2 cellular contexts compared by ENCODE assay signal in the genomic region with DNA sequence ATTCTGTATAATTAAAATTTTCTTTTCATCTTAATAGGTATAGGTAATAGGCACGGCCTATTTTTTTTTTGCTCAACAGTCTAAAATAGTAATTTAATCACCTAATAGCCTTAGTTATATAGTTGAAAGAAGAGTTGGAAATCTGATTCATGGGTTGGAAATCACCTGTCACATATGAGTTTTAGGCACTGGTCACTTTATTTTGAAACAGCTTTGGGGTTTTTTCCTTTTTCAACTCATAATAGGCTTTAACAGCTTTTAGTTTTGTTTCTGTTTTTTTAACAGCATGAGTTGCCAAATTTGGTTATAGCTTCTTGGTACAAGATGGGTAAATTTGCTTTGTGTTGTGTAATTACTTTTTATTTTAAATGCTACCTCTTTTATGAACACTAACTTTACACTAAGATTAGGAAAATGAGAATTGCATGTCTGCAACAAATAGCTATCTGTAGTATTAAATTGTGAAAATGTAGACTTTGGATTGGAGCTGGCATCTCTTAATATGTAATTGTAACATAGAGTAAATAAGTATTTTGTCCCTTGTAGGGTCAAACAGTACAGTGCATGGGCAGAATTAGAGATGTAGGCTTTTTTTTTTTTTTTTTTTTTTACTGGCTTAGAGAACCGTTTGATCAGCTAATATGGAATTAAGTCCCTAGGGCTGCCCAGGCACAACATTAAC.
TF ChIP-seq lines count a peak whose summit lies in the region.

No MANE protein-coding gene starts in this region.

TF ChIP-seq in HEK293, 187 proteins besides CTCF, POLR2A, EP300 and RAD21 (continued from another document):
- TF ChIP-seq, protein P1, sequence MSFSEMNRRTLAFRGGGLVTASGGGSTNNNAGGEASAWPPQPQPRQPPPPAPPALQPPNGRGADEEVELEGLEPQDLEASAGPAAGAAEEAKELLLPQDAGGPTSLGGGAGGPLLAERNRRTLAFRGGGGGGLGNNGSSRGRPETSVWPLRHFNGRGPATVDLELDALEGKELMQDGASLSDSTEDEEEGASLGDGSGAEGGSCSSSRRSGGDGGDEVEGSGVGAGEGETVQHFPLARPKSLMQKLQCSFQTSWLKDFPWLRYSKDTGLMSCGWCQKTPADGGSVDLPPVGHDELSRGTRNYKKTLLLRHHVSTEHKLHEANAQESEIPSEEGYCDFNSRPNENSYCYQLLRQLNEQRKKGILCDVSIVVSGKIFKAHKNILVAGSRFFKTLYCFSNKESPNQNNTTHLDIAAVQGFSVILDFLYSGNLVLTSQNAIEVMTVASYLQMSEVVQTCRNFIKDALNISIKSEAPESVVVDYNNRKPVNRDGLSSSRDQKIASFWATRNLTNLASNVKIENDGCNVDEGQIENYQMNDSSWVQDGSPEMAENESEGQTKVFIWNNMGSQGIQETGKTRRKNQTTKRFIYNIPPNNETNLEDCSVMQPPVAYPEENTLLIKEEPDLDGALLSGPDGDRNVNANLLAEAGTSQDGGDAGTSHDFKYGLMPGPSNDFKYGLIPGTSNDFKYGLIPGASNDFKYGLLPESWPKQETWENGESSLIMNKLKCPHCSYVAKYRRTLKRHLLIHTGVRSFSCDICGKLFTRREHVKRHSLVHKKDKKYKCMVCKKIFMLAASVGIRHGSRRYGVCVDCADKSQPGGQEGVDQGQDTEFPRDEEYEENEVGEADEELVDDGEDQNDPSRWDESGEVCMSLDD (tag by site-specific recombination; IDR thresholded peaks at IDR 0.05) = no peak
- TF ChIP-seq BCL11B (tag by site-specific recombination; IDR thresholded peaks at IDR 0.05; ENCODE audit: low read depth) = no peak
- TF ChIP-seq ZNF600 (tag by site-specific recombination; IDR thresholded peaks at IDR 0.05) = no peak

TF ChIP-seq in GM12878, 131 proteins besides CTCF, POLR2A, EP300 and RAD21 (continued from another document and continues in another):
- TF ChIP-seq, protein P2, sequence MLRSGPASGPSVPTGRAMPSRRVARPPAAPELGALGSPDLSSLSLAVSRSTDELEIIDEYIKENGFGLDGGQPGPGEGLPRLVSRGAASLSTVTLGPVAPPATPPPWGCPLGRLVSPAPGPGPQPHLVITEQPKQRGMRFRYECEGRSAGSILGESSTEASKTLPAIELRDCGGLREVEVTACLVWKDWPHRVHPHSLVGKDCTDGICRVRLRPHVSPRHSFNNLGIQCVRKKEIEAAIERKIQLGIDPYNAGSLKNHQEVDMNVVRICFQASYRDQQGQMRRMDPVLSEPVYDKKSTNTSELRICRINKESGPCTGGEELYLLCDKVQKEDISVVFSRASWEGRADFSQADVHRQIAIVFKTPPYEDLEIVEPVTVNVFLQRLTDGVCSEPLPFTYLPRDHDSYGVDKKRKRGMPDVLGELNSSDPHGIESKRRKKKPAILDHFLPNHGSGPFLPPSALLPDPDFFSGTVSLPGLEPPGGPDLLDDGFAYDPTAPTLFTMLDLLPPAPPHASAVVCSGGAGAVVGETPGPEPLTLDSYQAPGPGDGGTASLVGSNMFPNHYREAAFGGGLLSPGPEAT (IDR thresholded peaks at IDR 0.05; ENCODE audit: low read depth) = peak; percentile 72; the same call in 1 of the 2 replicates
- TF ChIP-seq MYC (IDR thresholded peaks at IDR 0.05; ENCODE audit: insufficient read depth, insufficient read length, insufficient replicate concordance, low read length, severe bottlenecking) = no peak
- TF ChIP-seq, protein P3, sequence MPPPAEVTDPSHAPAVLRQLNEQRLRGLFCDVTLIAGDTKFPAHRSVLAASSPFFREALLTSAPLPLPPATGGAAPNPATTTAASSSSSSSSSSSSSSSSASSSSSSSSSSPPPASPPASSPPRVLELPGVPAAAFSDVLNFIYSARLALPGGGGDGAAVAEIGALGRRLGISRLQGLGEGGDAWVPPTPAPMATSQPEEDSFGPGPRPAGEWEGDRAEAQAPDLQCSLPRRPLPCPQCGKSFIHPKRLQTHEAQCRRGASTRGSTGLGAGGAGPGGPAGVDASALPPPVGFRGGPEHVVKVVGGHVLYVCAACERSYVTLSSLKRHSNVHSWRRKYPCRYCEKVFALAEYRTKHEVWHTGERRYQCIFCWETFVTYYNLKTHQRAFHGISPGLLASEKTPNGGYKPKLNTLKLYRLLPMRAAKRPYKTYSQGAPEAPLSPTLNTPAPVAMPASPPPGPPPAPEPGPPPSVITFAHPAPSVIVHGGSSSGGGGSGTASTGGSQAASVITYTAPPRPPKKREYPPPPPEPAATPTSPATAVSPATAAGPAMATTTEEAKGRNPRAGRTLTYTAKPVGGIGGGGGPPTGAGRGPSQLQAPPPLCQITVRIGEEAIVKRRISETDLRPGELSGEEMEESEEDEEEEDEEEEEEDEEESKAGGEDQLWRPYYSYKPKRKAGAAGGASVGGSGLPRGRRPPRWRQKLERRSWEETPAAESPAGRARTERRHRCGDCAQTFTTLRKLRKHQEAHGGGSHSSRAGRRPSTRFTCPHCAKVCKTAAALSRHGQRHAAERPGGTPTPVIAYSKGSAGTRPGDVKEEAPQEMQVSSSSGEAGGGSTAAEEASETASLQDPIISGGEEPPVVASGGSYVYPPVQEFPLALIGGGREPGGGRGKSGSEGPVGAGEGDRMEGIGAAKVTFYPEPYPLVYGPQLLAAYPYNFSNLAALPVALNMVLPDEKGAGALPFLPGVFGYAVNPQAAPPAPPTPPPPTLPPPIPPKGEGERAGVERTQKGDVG (CRISPR knock-in tag; IDR thresholded peaks at IDR 0.05) = no peak
- TF ChIP-seq, protein P4, sequence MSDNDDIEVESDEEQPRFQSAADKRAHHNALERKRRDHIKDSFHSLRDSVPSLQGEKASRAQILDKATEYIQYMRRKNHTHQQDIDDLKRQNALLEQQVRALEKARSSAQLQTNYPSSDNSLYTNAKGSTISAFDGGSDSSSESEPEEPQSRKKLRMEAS (IDR thresholded peaks at IDR 0.05; ENCODE audit: low read depth, low read length) = no peak
- TF ChIP-seq, protein P5, sequence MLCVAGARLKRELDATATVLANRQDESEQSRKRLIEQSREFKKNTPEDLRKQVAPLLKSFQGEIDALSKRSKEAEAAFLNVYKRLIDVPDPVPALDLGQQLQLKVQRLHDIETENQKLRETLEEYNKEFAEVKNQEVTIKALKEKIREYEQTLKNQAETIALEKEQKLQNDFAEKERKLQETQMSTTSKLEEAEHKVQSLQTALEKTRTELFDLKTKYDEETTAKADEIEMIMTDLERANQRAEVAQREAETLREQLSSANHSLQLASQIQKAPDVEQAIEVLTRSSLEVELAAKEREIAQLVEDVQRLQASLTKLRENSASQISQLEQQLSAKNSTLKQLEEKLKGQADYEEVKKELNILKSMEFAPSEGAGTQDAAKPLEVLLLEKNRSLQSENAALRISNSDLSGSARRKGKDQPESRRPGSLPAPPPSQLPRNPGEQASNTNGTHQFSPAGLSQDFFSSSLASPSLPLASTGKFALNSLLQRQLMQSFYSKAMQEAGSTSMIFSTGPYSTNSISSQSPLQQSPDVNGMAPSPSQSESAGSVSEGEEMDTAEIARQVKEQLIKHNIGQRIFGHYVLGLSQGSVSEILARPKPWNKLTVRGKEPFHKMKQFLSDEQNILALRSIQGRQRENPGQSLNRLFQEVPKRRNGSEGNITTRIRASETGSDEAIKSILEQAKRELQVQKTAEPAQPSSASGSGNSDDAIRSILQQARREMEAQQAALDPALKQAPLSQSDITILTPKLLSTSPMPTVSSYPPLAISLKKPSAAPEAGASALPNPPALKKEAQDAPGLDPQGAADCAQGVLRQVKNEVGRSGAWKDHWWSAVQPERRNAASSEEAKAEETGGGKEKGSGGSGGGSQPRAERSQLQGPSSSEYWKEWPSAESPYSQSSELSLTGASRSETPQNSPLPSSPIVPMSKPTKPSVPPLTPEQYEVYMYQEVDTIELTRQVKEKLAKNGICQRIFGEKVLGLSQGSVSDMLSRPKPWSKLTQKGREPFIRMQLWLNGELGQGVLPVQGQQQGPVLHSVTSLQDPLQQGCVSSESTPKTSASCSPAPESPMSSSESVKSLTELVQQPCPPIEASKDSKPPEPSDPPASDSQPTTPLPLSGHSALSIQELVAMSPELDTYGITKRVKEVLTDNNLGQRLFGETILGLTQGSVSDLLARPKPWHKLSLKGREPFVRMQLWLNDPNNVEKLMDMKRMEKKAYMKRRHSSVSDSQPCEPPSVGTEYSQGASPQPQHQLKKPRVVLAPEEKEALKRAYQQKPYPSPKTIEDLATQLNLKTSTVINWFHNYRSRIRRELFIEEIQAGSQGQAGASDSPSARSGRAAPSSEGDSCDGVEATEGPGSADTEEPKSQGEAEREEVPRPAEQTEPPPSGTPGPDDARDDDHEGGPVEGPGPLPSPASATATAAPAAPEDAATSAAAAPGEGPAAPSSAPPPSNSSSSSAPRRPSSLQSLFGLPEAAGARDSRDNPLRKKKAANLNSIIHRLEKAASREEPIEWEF (IDR thresholded peaks at IDR 0.05; ENCODE audit: insufficient replicate concordance, low read depth, low read length) = peak; percentile 32
- no peak for TF ChIP-seq NFYA (IDR thresholded peaks at IDR 0.05; ENCODE audit: borderline replicate concordance, low read depth, low read length)
- TF ChIP-seq PAX8 (IDR thresholded peaks at IDR 0.05) = no peak
- TF ChIP-seq, protein P6, sequence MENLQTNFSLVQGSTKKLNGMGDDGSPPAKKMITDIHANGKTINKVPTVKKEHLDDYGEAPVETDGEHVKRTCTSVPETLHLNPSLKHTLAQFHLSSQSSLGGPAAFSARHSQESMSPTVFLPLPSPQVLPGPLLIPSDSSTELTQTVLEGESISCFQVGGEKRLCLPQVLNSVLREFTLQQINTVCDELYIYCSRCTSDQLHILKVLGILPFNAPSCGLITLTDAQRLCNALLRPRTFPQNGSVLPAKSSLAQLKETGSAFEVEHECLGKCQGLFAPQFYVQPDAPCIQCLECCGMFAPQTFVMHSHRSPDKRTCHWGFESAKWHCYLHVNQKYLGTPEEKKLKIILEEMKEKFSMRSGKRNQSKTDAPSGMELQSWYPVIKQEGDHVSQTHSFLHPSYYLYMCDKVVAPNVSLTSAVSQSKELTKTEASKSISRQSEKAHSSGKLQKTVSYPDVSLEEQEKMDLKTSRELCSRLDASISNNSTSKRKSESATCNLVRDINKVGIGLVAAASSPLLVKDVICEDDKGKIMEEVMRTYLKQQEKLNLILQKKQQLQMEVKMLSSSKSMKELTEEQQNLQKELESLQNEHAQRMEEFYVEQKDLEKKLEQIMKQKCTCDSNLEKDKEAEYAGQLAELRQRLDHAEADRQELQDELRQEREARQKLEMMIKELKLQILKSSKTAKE (IDR thresholded peaks at IDR 0.05; ENCODE audit: low read depth, poor library complexity, severe bottlenecking) = peak; percentile 44
- no peak for TF ChIP-seq JUND (IDR thresholded peaks at IDR 0.05; ENCODE audit: low read depth, low read length)
- no peak for TF ChIP-seq RAD51 (IDR thresholded peaks at IDR 0.05)
- TF ChIP-seq MTA2 (IDR thresholded peaks at IDR 0.05; ENCODE audit: low read depth) = peak; percentile 69
- TF ChIP-seq, protein P7, sequence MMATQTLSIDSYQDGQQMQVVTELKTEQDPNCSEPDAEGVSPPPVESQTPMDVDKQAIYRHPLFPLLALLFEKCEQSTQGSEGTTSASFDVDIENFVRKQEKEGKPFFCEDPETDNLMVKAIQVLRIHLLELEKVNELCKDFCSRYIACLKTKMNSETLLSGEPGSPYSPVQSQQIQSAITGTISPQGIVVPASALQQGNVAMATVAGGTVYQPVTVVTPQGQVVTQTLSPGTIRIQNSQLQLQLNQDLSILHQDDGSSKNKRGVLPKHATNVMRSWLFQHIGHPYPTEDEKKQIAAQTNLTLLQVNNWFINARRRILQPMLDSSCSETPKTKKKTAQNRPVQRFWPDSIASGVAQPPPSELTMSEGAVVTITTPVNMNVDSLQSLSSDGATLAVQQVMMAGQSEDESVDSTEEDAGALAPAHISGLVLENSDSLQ (IDR thresholded peaks at IDR 0.05) = peak; percentile 61
- TF ChIP-seq SRF (IDR thresholded peaks at IDR 0.05; ENCODE audit: low read depth in 2 of 2, low read length in 2 of 2) = peak in 1 of 2 experiments; percentile 80; a peak in 1 of 4 replicates
- no peak for TF ChIP-seq SREBF1 (IDR thresholded peaks at IDR 0.05; ENCODE audit: low read length)
- TF ChIP-seq, protein P8, sequence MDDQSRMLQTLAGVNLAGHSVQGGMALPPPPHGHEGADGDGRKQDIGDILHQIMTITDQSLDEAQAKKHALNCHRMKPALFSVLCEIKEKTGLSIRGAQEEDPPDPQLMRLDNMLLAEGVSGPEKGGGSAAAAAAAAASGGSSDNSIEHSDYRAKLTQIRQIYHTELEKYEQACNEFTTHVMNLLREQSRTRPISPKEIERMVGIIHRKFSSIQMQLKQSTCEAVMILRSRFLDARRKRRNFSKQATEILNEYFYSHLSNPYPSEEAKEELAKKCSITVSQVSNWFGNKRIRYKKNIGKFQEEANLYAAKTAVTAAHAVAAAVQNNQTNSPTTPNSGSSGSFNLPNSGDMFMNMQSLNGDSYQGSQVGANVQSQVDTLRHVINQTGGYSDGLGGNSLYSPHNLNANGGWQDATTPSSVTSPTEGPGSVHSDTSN (IDR thresholded peaks at IDR 0.05; ENCODE audit: insufficient replicate concordance, low read depth, low read length) = no peak
- no peak for TF ChIP-seq SMARCA5 (IDR thresholded peaks at IDR 0.05)
- no peak for TF ChIP-seq SMAD1 (IDR thresholded peaks at IDR 0.05; ENCODE audit: low read depth, partially characterized antibody)
- TF ChIP-seq ZNF207 (IDR thresholded peaks at IDR 0.05; ENCODE audit: borderline replicate concordance) = no peak
- no peak for TF ChIP-seq CHD4 (IDR thresholded peaks at IDR 0.05)
- no peak for TF ChIP-seq IKZF2 (IDR thresholded peaks at IDR 0.05)
- TF ChIP-seq MEF2A (IDR thresholded peaks at IDR 0.05; ENCODE audit: insufficient read depth, low read depth, low read length) = peak; percentile 54; the same call in 1 of the 2 replicates
- TF ChIP-seq CBX3 (IDR thresholded peaks at IDR 0.05; ENCODE audit: borderline replicate concordance, low read depth) = no peak
- no peak for TF ChIP-seq EED (IDR thresholded peaks at IDR 0.05; ENCODE audit: low read depth)
- TF ChIP-seq GABPA (IDR thresholded peaks at IDR 0.05; ENCODE audit: low read depth) = no peak; the same call in 1 of the 2 replicates
- TF ChIP-seq BRCA1 (IDR thresholded peaks at IDR 0.05; ENCODE audit: low read depth, low read length) = no peak
- TF ChIP-seq HCFC1 (IDR thresholded peaks at IDR 0.05; ENCODE audit: low read length) = no peak
- TF ChIP-seq, protein P9, sequence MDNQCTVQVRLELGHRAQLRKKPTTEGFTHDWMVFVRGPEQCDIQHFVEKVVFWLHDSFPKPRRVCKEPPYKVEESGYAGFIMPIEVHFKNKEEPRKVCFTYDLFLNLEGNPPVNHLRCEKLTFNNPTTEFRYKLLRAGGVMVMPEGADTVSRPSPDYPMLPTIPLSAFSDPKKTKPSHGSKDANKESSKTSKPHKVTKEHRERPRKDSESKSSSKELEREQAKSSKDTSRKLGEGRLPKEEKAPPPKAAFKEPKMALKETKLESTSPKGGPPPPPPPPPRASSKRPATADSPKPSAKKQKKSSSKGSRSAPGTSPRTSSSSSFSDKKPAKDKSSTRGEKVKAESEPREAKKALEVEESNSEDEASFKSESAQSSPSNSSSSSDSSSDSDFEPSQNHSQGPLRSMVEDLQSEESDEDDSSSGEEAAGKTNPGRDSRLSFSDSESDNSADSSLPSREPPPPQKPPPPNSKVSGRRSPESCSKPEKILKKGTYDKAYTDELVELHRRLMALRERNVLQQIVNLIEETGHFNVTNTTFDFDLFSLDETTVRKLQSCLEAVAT (IDR thresholded peaks at IDR 0.05) = no peak
- no peak for TF ChIP-seq ESRRA (IDR thresholded peaks at IDR 0.05; ENCODE audit: low read length)
- no peak for TF ChIP-seq SMAD5 (IDR thresholded peaks at IDR 0.05; ENCODE audit: low read depth)
- TF ChIP-seq, protein P10, sequence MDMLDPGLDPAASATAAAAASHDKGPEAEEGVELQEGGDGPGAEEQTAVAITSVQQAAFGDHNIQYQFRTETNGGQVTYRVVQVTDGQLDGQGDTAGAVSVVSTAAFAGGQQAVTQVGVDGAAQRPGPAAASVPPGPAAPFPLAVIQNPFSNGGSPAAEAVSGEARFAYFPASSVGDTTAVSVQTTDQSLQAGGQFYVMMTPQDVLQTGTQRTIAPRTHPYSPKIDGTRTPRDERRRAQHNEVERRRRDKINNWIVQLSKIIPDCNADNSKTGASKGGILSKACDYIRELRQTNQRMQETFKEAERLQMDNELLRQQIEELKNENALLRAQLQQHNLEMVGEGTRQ (IDR thresholded peaks at IDR 0.05; ENCODE audit: borderline replicate concordance, low read depth, low read length) = no peak
